8 cellular contexts compared by ENCODE assay signal in genomic region chr5:156824800-156825199, GRCh38. TPM values are rescaled to one million over a fixed set of nuclear protein-coding genes. Genes with fewer than 3 reads are reported as not detected.
DNase-seq lines count a peak whose midpoint lies in the region; ATAC-seq and TF ChIP-seq lines count a peak whose summit lies in the region.

No MANE protein-coding gene starts in this region.

- peaks cover 2% of the 10 kb centered on the region for H3K9me3 Mint-ChIP-seq in Calu3 (ENCODE audit: low read depth, unreplicated experiment)

- no peaks in the 10 kb centered on the region for H3K27me3 Mint-ChIP-seq in Calu3 (ENCODE audit: unreplicated experiment)

- H3K27ac Mint-ChIP-seq in Calu3 (ENCODE audit: unreplicated experiment), result no peak overlapping the region

- H3K4me1 Mint-ChIP-seq in Calu3 (ENCODE audit: low read depth, unreplicated experiment), result no peaks in the 10 kb centered on the region

- BruUV-seq in Calu3 (replicated peaks; lab: Mats Ljungman, UMichigan), result no TSS peak

- H3K4me3 Mint-ChIP-seq in Calu3 (ENCODE audit: low read depth, unreplicated experiment), result no peak overlapping the region

- no peaks in the 10 kb centered on the region for H3K36me3 Mint-ChIP-seq in Calu3 (ENCODE audit: insufficient read depth, unreplicated experiment)

- TF ChIP-seq CTCF in Calu3 (IDR thresholded peaks at IDR 0.05; ENCODE audit: unreplicated experiment) (no peak), cardiac fibroblast (IDR thresholded peaks at IDR 0.05; ENCODE audit: low read depth, low read length) (no peak)

- intact Hi-C loops in Calu3 (cut with micrococcal nuclease; ENCODE audit: unreplicated experiment), result loop anchor here (2.0 to 10.0 kb wide), 2 partner anchors 882 to 1680 kb away; no protein-coding TSS in a partner anchor

- no peak for ATAC-seq in HG02623 (IDR thresholded peaks at IDR 0.05; ENCODE audit: unreplicated experiment)

- in situ Hi-C loops in KBM-7 (cut with MboI; ENCODE audit: low pct_unique_long_range_greater_than_20kb, low sequenced_read_pairs), result no loop called here

- CTCF ChIA-PET in Calu3 (lab: Charles Lee), result interaction anchor here (0.6 to 1.0 kb wide), 3 partner anchors 62 to 881 kb away, joined by 3 to 4 read pairs (median 3); no protein-coding TSS in a partner anchor

- DNase-seq in Calu3 (peak; percentile 36), NCI-H128 (lab: John Stamatoyannopoulos, UW; ENCODE audit: unreplicated experiment) (peak; percentile 5), cardiac fibroblast (ENCODE audit: low read depth in 2 of 2) (peak; percentile 11 to 54), myocyte (ENCODE audit: low read depth) (peak; percentile 56), KBM-7 (no peak), mesenteric fat pad (ENCODE audit: low spot score) (no peak)
- no peak for DNase-seq in activated CD4-positive, CD25-positive, alpha-beta regulatory T cell treated with anti-CD3 and anti-CD28 coated beads, Interleukin-2, amount 50 U/mL, for 72 hours

- no peak overlapping the region for H3K4me3 ChIP-seq in cardiac fibroblast (replicated peaks in 1 of 2; ENCODE audit: low read depth in 2 of 2, low read length in 2 of 2)

RNA-seq across cellular contexts. Expression of gene PPP1R2B, which starts 25.3 kb away (rescaled TPM):
- total RNA-seq in Calu3 (2022), result not detected in 2 replicates
- total RNA-seq in myocyte, result not detected in 2 replicates
- not detected for polyA plus RNA-seq in myocyte (2012)
- total RNA-seq in mesenteric fat pad, result not detected

Comparison
In these comparisons a context has a peak if more than half of its experiments do, and no peak if none do; other contexts are left out.
1. DNase-seq: peak in Calu3 (single experiment), NCI-H128 (single experiment), cardiac fibroblast (2 of 2) and myocyte (single experiment); none in activated CD4-positive, CD25-positive, alpha-beta regulatory T cell treated with anti-CD3 and anti-CD28 coated beads, Interleukin-2, amount 50 U/mL, for 72 hours (single experiment), KBM-7 (single experiment) and mesenteric fat pad (single experiment).